ENCODE assay signal across 3 cellular contexts in the genomic region with DNA sequence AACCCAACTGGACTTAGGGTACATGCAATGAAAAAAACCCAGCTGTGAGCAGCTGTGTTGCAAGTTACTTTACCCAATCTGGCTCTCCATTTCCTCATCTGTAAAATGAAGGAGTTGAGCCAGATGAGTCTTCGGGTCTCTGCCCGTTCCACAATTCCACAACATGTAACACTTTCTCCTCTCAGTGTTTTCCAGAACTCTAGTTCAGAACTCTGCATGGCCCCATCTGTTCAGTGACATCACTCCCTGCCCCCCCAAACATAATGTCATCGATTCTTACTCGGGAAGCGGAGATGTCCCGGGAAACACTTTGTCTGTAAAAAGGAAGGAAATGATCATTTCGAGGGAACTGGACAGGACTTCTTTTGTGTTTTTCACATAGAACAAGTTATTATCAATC.
TF ChIP-seq lines count a peak whose summit lies in the region.

No MANE protein-coding gene starts in this region.

TF ChIP-seq in SK-N-SH, 30 proteins besides CTCF, POLR2A, EP300 and RAD21 (continued from another document):
- TF ChIP-seq, protein P1, sequence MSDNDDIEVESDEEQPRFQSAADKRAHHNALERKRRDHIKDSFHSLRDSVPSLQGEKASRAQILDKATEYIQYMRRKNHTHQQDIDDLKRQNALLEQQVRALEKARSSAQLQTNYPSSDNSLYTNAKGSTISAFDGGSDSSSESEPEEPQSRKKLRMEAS (IDR thresholded peaks at IDR 0.05; ENCODE audit: low read depth): no peak
- no peak for TF ChIP-seq RFX5 (IDR thresholded peaks at IDR 0.05; ENCODE audit: low read length)
- no peak for TF ChIP-seq TAF1 (IDR thresholded peaks at IDR 0.05; ENCODE audit: borderline replicate concordance, low read depth, low read length)
- TF ChIP-seq FOXM1 (IDR thresholded peaks at IDR 0.05; ENCODE audit: low read depth): no peak
- no peak for TF ChIP-seq GATA2 (CRISPR knock-in tag; IDR thresholded peaks at IDR 0.05)
- TF ChIP-seq MEF2A (IDR thresholded peaks at IDR 0.05; ENCODE audit: borderline replicate concordance, low read depth): no peak
- TF ChIP-seq, protein P2, sequence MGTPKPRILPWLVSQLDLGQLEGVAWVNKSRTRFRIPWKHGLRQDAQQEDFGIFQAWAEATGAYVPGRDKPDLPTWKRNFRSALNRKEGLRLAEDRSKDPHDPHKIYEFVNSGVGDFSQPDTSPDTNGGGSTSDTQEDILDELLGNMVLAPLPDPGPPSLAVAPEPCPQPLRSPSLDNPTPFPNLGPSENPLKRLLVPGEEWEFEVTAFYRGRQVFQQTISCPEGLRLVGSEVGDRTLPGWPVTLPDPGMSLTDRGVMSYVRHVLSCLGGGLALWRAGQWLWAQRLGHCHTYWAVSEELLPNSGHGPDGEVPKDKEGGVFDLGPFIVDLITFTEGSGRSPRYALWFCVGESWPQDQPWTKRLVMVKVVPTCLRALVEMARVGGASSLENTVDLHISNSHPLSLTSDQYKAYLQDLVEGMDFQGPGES (IDR thresholded peaks at IDR 0.05; ENCODE audit: low read depth, low read length): no peak
- TF ChIP-seq CHD2 (IDR thresholded peaks at IDR 0.05; ENCODE audit: low read length, partially characterized antibody): no peak
- no peak for TF ChIP-seq POLR2AphosphoS5 (IDR thresholded peaks at IDR 0.05; ENCODE audit: low read depth, low read length)
- no peak for TF ChIP-seq FOXJ3 (CRISPR knock-in tag; IDR thresholded peaks at IDR 0.05)
- TF ChIP-seq TCF12 (IDR thresholded peaks at IDR 0.05): no peak
- no peak for TF ChIP-seq NFIC (IDR thresholded peaks at IDR 0.05; ENCODE audit: borderline replicate concordance)
- TF ChIP-seq SIN3A (IDR thresholded peaks at IDR 0.05; ENCODE audit: borderline replicate concordance, low read depth, low read length): no peak

TF ChIP-seq in SK-N-SH treated with all-trans-retinoic acid at 6 μM for 48 hours, 23 proteins besides CTCF, POLR2A, EP300 and RAD21 (continued from another document):
- TF ChIP-seq, protein P3, sequence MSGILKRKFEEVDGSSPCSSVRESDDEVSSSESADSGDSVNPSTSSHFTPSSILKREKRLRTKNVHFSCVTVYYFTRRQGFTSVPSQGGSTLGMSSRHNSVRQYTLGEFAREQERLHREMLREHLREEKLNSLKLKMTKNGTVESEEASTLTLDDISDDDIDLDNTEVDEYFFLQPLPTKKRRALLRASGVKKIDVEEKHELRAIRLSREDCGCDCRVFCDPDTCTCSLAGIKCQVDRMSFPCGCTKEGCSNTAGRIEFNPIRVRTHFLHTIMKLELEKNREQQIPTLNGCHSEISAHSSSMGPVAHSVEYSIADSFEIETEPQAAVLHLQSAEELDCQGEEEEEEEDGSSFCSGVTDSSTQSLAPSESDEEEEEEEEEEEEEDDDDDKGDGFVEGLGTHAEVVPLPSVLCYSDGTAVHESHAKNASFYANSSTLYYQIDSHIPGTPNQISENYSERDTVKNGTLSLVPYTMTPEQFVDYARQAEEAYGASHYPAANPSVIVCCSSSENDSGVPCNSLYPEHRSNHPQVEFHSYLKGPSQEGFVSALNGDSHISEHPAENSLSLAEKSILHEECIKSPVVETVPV (CRISPR knock-in tag; IDR thresholded peaks at IDR 0.05): no peak
- TF ChIP-seq RARB (CRISPR knock-in tag; IDR thresholded peaks at IDR 0.05): no peak
- TF ChIP-seq GLIS3 (CRISPR knock-in tag; IDR thresholded peaks at IDR 0.05): no peak
- TF ChIP-seq, protein P4, sequence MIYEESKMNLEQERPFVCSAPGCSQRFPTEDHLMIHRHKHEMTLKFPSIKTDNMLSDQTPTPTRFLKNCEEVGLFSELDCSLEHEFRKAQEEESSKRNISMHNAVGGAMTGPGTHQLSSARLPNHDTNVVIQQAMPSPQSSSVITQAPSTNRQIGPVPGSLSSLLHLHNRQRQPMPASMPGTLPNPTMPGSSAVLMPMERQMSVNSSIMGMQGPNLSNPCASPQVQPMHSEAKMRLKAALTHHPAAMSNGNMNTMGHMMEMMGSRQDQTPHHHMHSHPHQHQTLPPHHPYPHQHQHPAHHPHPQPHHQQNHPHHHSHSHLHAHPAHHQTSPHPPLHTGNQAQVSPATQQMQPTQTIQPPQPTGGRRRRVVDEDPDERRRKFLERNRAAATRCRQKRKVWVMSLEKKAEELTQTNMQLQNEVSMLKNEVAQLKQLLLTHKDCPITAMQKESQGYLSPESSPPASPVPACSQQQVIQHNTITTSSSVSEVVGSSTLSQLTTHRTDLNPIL (CRISPR knock-in tag; IDR thresholded peaks at IDR 0.05; ENCODE audit: low read depth): no peak
- no peak for TF ChIP-seq SNAI2 (CRISPR knock-in tag; IDR thresholded peaks at IDR 0.05)
- TF ChIP-seq, protein P5, sequence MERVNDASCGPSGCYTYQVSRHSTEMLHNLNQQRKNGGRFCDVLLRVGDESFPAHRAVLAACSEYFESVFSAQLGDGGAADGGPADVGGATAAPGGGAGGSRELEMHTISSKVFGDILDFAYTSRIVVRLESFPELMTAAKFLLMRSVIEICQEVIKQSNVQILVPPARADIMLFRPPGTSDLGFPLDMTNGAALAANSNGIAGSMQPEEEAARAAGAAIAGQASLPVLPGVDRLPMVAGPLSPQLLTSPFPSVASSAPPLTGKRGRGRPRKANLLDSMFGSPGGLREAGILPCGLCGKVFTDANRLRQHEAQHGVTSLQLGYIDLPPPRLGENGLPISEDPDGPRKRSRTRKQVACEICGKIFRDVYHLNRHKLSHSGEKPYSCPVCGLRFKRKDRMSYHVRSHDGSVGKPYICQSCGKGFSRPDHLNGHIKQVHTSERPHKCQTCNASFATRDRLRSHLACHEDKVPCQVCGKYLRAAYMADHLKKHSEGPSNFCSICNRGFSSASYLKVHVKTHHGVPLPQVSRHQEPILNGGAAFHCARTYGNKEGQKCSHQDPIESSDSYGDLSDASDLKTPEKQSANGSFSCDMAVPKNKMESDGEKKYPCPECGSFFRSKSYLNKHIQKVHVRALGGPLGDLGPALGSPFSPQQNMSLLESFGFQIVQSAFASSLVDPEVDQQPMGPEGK (CRISPR knock-in tag; IDR thresholded peaks at IDR 0.05; ENCODE audit: borderline replicate concordance): no peak
- no peak for TF ChIP-seq ESRRG (CRISPR knock-in tag; IDR thresholded peaks at IDR 0.05)
TF ChIP-seq in SK-N-SH treated with all-trans-retinoic acid at 6 μM for 48 hours: peak in this region for 0.

TF ChIP-seq in HEK293T, 16 proteins besides CTCF, POLR2A, EP300 and RAD21 (continued from another document):
- TF ChIP-seq, protein P6, sequence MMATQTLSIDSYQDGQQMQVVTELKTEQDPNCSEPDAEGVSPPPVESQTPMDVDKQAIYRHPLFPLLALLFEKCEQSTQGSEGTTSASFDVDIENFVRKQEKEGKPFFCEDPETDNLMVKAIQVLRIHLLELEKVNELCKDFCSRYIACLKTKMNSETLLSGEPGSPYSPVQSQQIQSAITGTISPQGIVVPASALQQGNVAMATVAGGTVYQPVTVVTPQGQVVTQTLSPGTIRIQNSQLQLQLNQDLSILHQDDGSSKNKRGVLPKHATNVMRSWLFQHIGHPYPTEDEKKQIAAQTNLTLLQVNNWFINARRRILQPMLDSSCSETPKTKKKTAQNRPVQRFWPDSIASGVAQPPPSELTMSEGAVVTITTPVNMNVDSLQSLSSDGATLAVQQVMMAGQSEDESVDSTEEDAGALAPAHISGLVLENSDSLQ (IDR thresholded peaks at IDR 0.05): no peak
- TF ChIP-seq BHLHE40 (IDR thresholded peaks at IDR 0.05; ENCODE audit: borderline replicate concordance): no peak
- TF ChIP-seq L3MBTL2 (conservative IDR thresholded peaks at IDR 0.05): no peak
- TF ChIP-seq ELF4 (IDR thresholded peaks at IDR 0.05): no peak
TF ChIP-seq in HEK293T: peak in this region for 0.
